Comparison of ENCODE assay signal across 8 cellular contexts in the genomic region with DNA sequence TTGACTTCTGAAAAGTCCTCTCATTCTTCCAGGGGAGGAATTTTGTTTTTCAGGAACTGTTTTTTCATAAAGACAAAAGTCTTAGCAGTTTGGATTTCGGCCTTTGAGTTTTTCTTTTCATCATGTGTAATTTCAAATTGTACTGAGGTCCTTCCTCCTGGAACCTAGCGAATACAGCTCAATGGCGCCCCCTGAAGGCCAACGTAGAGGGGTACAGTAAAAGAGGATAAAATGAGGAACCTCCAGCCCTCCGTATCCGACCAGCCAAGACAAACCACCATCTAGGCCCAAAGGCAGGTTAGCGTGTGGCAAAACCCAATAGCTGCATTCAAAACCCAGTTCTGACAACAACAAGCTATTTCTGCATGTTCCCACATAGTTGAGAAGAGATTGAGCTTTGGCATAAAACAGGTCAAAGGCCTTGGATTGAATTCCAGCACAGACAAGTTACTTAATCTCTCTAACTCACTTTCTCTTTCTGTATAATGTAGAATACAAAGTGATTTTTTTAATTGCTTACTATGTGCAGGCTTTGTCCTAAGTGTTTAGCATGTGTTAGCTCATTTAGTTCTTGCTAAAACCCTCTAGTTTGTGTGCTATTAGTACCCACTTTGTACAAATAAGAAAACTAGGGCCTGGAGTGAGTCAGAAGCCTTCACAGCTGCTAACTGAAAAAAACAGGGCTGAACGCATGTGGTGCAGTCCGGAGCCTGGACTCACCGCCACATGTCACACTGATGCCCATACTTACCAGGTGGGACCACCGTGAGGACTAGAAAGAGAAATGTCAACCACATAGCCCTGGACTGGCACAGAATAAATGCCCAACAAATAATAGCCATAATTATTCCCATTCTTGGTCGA. TPM values are rescaled to one million over a fixed set of nuclear protein-coding genes. Genes with fewer than 3 reads are reported as not detected.
DNase-seq lines count a peak whose midpoint lies in the region; ATAC-seq and TF ChIP-seq lines count a peak whose summit lies in the region.

No MANE protein-coding gene starts in this region.

- H3K27ac ChIP-seq in neuronal stem cell (replicated peaks; ENCODE audit: low read length), result no peak overlapping the region

- no CpG with 5 or more reads among the region's 12 CpGs for WGBS in neuronal stem cell (ENCODE audit: extremely low coverage in 2 of 2, insufficient read length in 2 of 2, insufficient replicate concordance in 1 of 2), 2 donors

- peaks cover 2 to 9% of the 10 kb centered on the region in 2 donors for H3K4me1 ChIP-seq in neuronal stem cell (ENCODE audit: control insufficient read depth in 2 of 2, insufficient read depth in 1 of 2, low read depth in 1 of 2, low read length in 2 of 2)

- H2BK5ac ChIP-seq in neuronal stem cell (ENCODE audit: low read length), result no peak overlapping the region

- peak overlapping the region; percentile 60 for H2AFZ ChIP-seq in neuronal stem cell (ENCODE audit: low read length)

- no peaks in the 10 kb centered on the region for H3K36me3 ChIP-seq in neuronal stem cell (replicated peaks in 1 of 2; ENCODE audit: control insufficient read depth in 2 of 2, insufficient read depth in 2 of 2, low read length in 2 of 2)

- H3K9me3 ChIP-seq in neuronal stem cell (replicated peaks in 1 of 2; ENCODE audit: control insufficient read depth in 2 of 2, insufficient read depth in 1 of 2, low read depth in 1 of 2, low read length in 2 of 2), result no peaks in the 10 kb centered on the region

- no peak overlapping the region for H2BK12ac ChIP-seq in neuronal stem cell (ENCODE audit: low read length)

- no peak overlapping the region for H3K18ac ChIP-seq in neuronal stem cell (ENCODE audit: low read length)

- no peak overlapping the region for H2BK120ac ChIP-seq in neuronal stem cell (ENCODE audit: low read depth, low read length)

- peak; percentile 54 for ATAC-seq in GM21367 (IDR thresholded peaks at IDR 0.05; ENCODE audit: unreplicated experiment)

- H3K9ac ChIP-seq in neuronal stem cell (ENCODE audit: low read depth, low read length, poor library complexity), result no peak overlapping the region

- H4K91ac ChIP-seq in neuronal stem cell (ENCODE audit: low read depth, low read length, poor library complexity), result no peak overlapping the region

- no peak overlapping the region for H4K8ac ChIP-seq in neuronal stem cell (ENCODE audit: low read depth, low read length)

- in situ Hi-C loops in Caki2 (cut with HindIII; ENCODE audit: low pct_unique_long_range_greater_than_20kb, low sequenced_read_pairs), result no loop called here

- H3K4me3 ChIP-seq in fibroblast of mammary gland (ENCODE audit: control insufficient read depth, low read depth, low read length) (no peak overlapping the region), neuronal stem cell (ENCODE audit: low read length in 2 of 2) (no peak overlapping the region)

- no peak overlapping the region for H2AK5ac ChIP-seq in neuronal stem cell (ENCODE audit: low read depth, low read length)

- peak; percentile 91 for TF ChIP-seq CTCF in fibroblast of mammary gland (conservative IDR thresholded peaks at IDR 0.05; ENCODE audit: control insufficient read depth, insufficient read depth, low read depth, low read length)

- no peaks in the 10 kb centered on the region for H3K79me1 ChIP-seq in neuronal stem cell (ENCODE audit: low read depth, low read length)

- no peak overlapping the region for H3K14ac ChIP-seq in neuronal stem cell (ENCODE audit: low read length)

- H3K23ac ChIP-seq in neuronal stem cell (ENCODE audit: low read depth, low read length, poor library complexity), result no peak overlapping the region

- H3K4ac ChIP-seq in neuronal stem cell (ENCODE audit: low read length), result no peak overlapping the region

- DNase-seq in Caki2 (ENCODE audit: low read depth), result peak; percentile 33
- DNase-seq in HT1080 (ENCODE audit: low read depth), result peak; percentile 81
- DNase-seq in activated T-cell treated with anti-CD3 and anti-CD28 coated beads, Interleukin-2, amount 50 U/mL, for 48 hours, result peak; percentile 95 to 96
- DNase-seq in fibroblast of mammary gland (ENCODE audit: low read depth), result peak; percentile 83
- peak; percentile 84 for DNase-seq in neuronal stem cell (ENCODE audit: low spot score)
- DNase-seq in stromal cell of bone marrow (ENCODE audit: low read depth), result peak; percentile 78

- no peaks in the 10 kb centered on the region for H3K27me3 ChIP-seq in neuronal stem cell (ENCODE audit: control insufficient read depth in 3 of 3, insufficient read depth in 3 of 3, low read depth in 1 of 3, low read length in 3 of 3)

- no peak overlapping the region for H2BK15ac ChIP-seq in neuronal stem cell (ENCODE audit: low read length)

- no peak overlapping the region for H3K4me2 ChIP-seq in neuronal stem cell (ENCODE audit: insufficient read depth, low read length, poor library complexity, severe bottlenecking)

TF ChIP-seq in PFSK-1, 5 proteins besides CTCF, POLR2A, EP300 and RAD21:
- TF ChIP-seq, protein P1, sequence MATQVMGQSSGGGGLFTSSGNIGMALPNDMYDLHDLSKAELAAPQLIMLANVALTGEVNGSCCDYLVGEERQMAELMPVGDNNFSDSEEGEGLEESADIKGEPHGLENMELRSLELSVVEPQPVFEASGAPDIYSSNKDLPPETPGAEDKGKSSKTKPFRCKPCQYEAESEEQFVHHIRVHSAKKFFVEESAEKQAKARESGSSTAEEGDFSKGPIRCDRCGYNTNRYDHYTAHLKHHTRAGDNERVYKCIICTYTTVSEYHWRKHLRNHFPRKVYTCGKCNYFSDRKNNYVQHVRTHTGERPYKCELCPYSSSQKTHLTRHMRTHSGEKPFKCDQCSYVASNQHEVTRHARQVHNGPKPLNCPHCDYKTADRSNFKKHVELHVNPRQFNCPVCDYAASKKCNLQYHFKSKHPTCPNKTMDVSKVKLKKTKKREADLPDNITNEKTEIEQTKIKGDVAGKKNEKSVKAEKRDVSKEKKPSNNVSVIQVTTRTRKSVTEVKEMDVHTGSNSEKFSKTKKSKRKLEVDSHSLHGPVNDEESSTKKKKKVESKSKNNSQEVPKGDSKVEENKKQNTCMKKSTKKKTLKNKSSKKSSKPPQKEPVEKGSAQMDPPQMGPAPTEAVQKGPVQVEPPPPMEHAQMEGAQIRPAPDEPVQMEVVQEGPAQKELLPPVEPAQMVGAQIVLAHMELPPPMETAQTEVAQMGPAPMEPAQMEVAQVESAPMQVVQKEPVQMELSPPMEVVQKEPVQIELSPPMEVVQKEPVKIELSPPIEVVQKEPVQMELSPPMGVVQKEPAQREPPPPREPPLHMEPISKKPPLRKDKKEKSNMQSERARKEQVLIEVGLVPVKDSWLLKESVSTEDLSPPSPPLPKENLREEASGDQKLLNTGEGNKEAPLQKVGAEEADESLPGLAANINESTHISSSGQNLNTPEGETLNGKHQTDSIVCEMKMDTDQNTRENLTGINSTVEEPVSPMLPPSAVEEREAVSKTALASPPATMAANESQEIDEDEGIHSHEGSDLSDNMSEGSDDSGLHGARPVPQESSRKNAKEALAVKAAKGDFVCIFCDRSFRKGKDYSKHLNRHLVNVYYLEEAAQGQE (IDR thresholded peaks at IDR 0.05; ENCODE audit: insufficient read depth in 1 of 2, low read depth in 2 of 2, low read length in 2 of 2), result no peak
- TF ChIP-seq TAF1 (IDR thresholded peaks at IDR 0.05; ENCODE audit: borderline replicate concordance, insufficient read depth, low read length), result peak; percentile 26; the same call in 1 of the 2 replicates

RNA-seq across cellular contexts. Expression of a gene that starts 43.2 kb away (rescaled TPM):
- total RNA-seq in Caki2 (2014; rRNA removed; shearing (Covaris generic); ENCODE audit: low replicate concordance), result 5.9 and 9.2 TPM in 2 replicates
- 66.4 and 78.8 TPM in 2 replicates for total RNA-seq in HT1080 (2014; rRNA removed; shearing (Covaris generic))
- polyA plus RNA-seq in HT1080 (2015; cell fraction: cytosol; rRNA removed), result 79.4 and 96.5 TPM in 2 replicates
- polyA plus RNA-seq in HT1080 (2015; cell fraction: nucleus; rRNA removed), result 90.0 and 92.1 TPM in 2 replicates
- 268 TPM for polyA plus RNA-seq in PFSK-1 (2012; ENCODE audit: insufficient read length, low read depth)
- 0.33 TPM for polyA plus RNA-seq in neuronal stem cell (2013, experiment 1 of 2)
- polyA plus RNA-seq in neuronal stem cell (2013, experiment 2 of 2), result 0.37 TPM

Comparison
In these comparisons a context has a peak if more than half of its experiments do, and no peak if none do; other contexts are left out.
1. DNase-seq: peak in every context shown above with its lines; median percentile 96 in activated T-cell treated with anti-CD3 and anti-CD28 coated beads, Interleukin-2, amount 50 U/mL, for 48 hours; 84 in neuronal stem cell; 83 in fibroblast of mammary gland; 81 in HT1080; 78 in stromal cell of bone marrow; 33 in Caki2.